Comparison of ENCODE assay signal across 13 cellular contexts in genomic region chr20:46636981-46637860, GRCh38. TPM values are rescaled to one million over a fixed set of nuclear protein-coding genes. Genes with fewer than 3 reads are reported as not detected.
"Had no signal": no experiment of that assay in that cellular context is flagged by ENCODE, and none has a peak within 500 bp of the region (broad histone marks: within the 10 kb centered on the region; RNA-seq: fewer than 3 reads in every experiment).

No MANE protein-coding gene starts in this region.

- DNase-seq: activated CD4-positive, alpha-beta T cell treated with anti-CD3 and anti-CD28 coated beads, Interleukin-2, amount 50 U/mL, for 1 hour; activated naive CD4-positive, alpha-beta T cell treated with Interleukin-2 at 50 U/mL for 16 hours; activated T-cell treated with anti-CD3 and anti-CD28 coated beads for 4 hours; foreskin fibroblast; kidney glomerular epithelial cell; mesendoderm; sigmoid colon; spleen; stomach; thyroid gland had no signal

- H3K4me3 ChIP-seq: sigmoid colon, SK-N-MC, spleen, stomach, thyroid gland had no signal

- ATAC-seq: natural killer cell treated with Interleukin-12 subunit alpha and Interleukin-12 subunit beta and Interleukin-15 and Interleukin-18, amount 100 ng/mL, for 72 hours had no signal

- H3K9me3 ChIP-seq: sigmoid colon, spleen, stomach, thyroid gland had no signal

- H3K36me3 ChIP-seq: sigmoid colon, spleen, stomach, thyroid gland had no signal

- H3K4me1 ChIP-seq: sigmoid colon, spleen, stomach, thyroid gland had no signal

- H3K27me3 ChIP-seq: sigmoid colon, thyroid gland had no signal

- H3K27ac ChIP-seq: sigmoid colon, SK-N-MC, spleen, stomach, thyroid gland had no signal

RNA-seq across cellular contexts. Expression of gene SLC13A3, which starts 14.0 kb away (rescaled TPM):
- total RNA-seq: activated CD8-positive, alpha-beta memory T cell treated with anti-CD3 and anti-CD28 coated beads for 36 hours had no signal
